11 cellular contexts compared by ENCODE assay signal in genomic region chr17:81049372-81049911, GRCh38. TPM values are rescaled to one million over a fixed set of nuclear protein-coding genes. Genes with fewer than 3 reads are reported as not detected.
DNase-seq lines count a peak whose midpoint lies in the region; ATAC-seq and TF ChIP-seq lines count a peak whose summit lies in the region.
"Had no signal": no experiment of that assay in that cellular context is flagged by ENCODE, and none has a peak within 500 bp of the region (broad histone marks: within the 10 kb centered on the region; RNA-seq: fewer than 3 reads in every experiment).

No MANE protein-coding gene starts in this region.

- peaks cover 19% of the 10 kb centered on the region for H3K27me3 Mint-ChIP-seq in activated naive CD4-positive, alpha-beta T cell treated with anti-CD3 and anti-CD28 coated beads, Interleukin-2, amount 10 ng/mL, durations not matched to agents 7 days and 5 days
- peaks cover 6% of the 10 kb centered on the region for H3K27me3 Mint-ChIP-seq in activated CD8-positive, alpha-beta T cell treated with anti-CD3 and anti-CD28 coated beads, Interleukin-2, amount 10 ng/mL, durations not matched to agents 7 days and 5 days (ENCODE audit: low read depth)

- peak overlapping the region; percentile 45 for H3K27ac Mint-ChIP-seq in activated naive CD4-positive, alpha-beta T cell treated with anti-CD3 and anti-CD28 coated beads, Interleukin-2, amount 10 ng/mL, durations not matched to agents 7 days and 5 days
- H3K27ac Mint-ChIP-seq in activated CD8-positive, alpha-beta T cell treated with anti-CD3 and anti-CD28 coated beads, Interleukin-2, amount 10 ng/mL, durations not matched to agents 7 days and 5 days, result peak overlapping the region; percentile 73

- no peaks in the 10 kb centered on the region for H3K9me3 ChIP-seq in transverse colon
- H3K9me3 ChIP-seq in HAP-1, result no peaks in the 10 kb centered on the region

- H3K4me1 ChIP-seq in transverse colon, result peaks cover 16 to 56% (median 43%) of the 10 kb centered on the region in 4 donors
- H3K4me1 ChIP-seq in HAP-1, result no peaks in the 10 kb centered on the region

- peaks cover 8% of the 10 kb centered on the region for H3K4me1 Mint-ChIP-seq in activated naive CD4-positive, alpha-beta T cell treated with anti-CD3 and anti-CD28 coated beads, Interleukin-2, amount 10 ng/mL, durations not matched to agents 7 days and 5 days
- H3K4me1 Mint-ChIP-seq in activated CD8-positive, alpha-beta T cell treated with anti-CD3 and anti-CD28 coated beads, Interleukin-2, amount 10 ng/mL, durations not matched to agents 7 days and 5 days (ENCODE audit: low read depth), result peaks cover 17% of the 10 kb centered on the region

- no peak for TF ChIP-seq CTCF in transverse colon (IDR thresholded peaks at IDR 0.05)

- H3K27ac ChIP-seq in layer of hippocampus (ENCODE audit: low read depth, low read length) (peak overlapping the region; percentile 13), transverse colon (peak overlapping the region; percentile 37 to 67 (median 51))
- H3K27ac ChIP-seq: cardiac muscle cell had no signal

- CTCF ChIA-PET in activated naive CD4-positive, alpha-beta T cell treated with anti-CD3 and anti-CD28 coated beads, Interleukin-2, amount 10 ng/mL, durations not matched to agents 7 days and 5 days (lab: Charles Lee), result interaction anchor here (1.1 to 1.7 kb wide), 3 partner anchors 8 to 45 kb away, joined by 3 read pairs; no protein-coding TSS in a partner anchor
- CTCF ChIA-PET in activated CD8-positive, alpha-beta T cell treated with anti-CD3 and anti-CD28 coated beads, Interleukin-2, amount 10 ng/mL, durations not matched to agents 7 days and 5 days (lab: Charles Lee), result interaction anchor here (0.8 to 1.5 kb wide), 10 partner anchors 10 to 119 kb away, joined by 3 to 6 read pairs (median 4); no protein-coding TSS in a partner anchor

- POLR2A ChIA-PET in activated CD8-positive, alpha-beta T cell treated with anti-CD3 and anti-CD28 coated beads, Interleukin-2, amount 10 ng/mL, durations not matched to agents 7 days and 5 days (lab: Charles Lee), result interaction anchor here (1.2 kb wide), 1 partner anchor 45 kb away, joined by 3 read pairs; no protein-coding TSS in a partner anchor

- TF ChIP-seq EP300 in transverse colon (IDR thresholded peaks at IDR 0.05; ENCODE audit: low read depth), result no peak

- in situ Hi-C loops in transverse colon (cut with MboI; ENCODE audit: low pct_ligation_motif_present in 1 of 4, low pct_unique_long_range_greater_than_20kb in 1 of 4, low sequenced_read_pairs in 3 of 4), result no loop called here
- in situ Hi-C loops in HAP-1 (cut with MboI; ENCODE audit: low sequenced_read_pairs), result no loop called here

- H3K27me3 ChIP-seq in layer of hippocampus (ENCODE audit: control insufficient read depth, insufficient read depth, low read length) (no peaks in the 10 kb centered on the region), transverse colon (no peaks in the 10 kb centered on the region), HAP-1 (ENCODE audit: low read depth) (no peaks in the 10 kb centered on the region)
- H3K27me3 ChIP-seq: cardiac muscle cell had no signal

- WGBS in transverse colon (ENCODE audit: low coverage in 1 of 2), 2 donors, result 54% methylated on average over 17 of the region's 17 CpGs; no CpG with 5 or more reads in 1 of the 2 donors

- peak; percentile 71 for ATAC-seq in activated CD8-positive, alpha-beta T cell treated with anti-CD3 and anti-CD28 coated beads, Interleukin-2, amount 10 ng/mL, durations not matched to agents 7 days and 5 days

- TF ChIP-seq POLR2A in transverse colon (IDR thresholded peaks at IDR 0.05), result no peak

- no peaks in the 10 kb centered on the region for H3K36me3 ChIP-seq in transverse colon
- H3K36me3 ChIP-seq in HAP-1 (replicated peaks), result no peaks in the 10 kb centered on the region
- H3K36me3 ChIP-seq: cardiac muscle cell had no signal

- no peaks in the 10 kb centered on the region for H3K9me3 Mint-ChIP-seq in activated naive CD4-positive, alpha-beta T cell treated with anti-CD3 and anti-CD28 coated beads, Interleukin-2, amount 10 ng/mL, durations not matched to agents 7 days and 5 days
- no peaks in the 10 kb centered on the region for H3K9me3 Mint-ChIP-seq in activated CD8-positive, alpha-beta T cell treated with anti-CD3 and anti-CD28 coated beads, Interleukin-2, amount 10 ng/mL, durations not matched to agents 7 days and 5 days (ENCODE audit: insufficient read depth)

- no peaks in the 10 kb centered on the region for H3K36me3 Mint-ChIP-seq in activated naive CD4-positive, alpha-beta T cell treated with anti-CD3 and anti-CD28 coated beads, Interleukin-2, amount 10 ng/mL, durations not matched to agents 7 days and 5 days
- no peaks in the 10 kb centered on the region for H3K36me3 Mint-ChIP-seq in activated CD8-positive, alpha-beta T cell treated with anti-CD3 and anti-CD28 coated beads, Interleukin-2, amount 10 ng/mL, durations not matched to agents 7 days and 5 days (ENCODE audit: low read depth)

- H3K4me3 ChIP-seq in transverse colon (no peak overlapping the region), HAP-1 (no peak overlapping the region)
- H3K4me3 ChIP-seq: cardiac muscle cell had no signal

- DNase-seq in activated naive CD4-positive, alpha-beta T cell treated with anti-CD3 and anti-CD28 coated beads, Interleukin-2, amount 10 ng/mL, durations not matched to agents 7 days and 5 days, result no peak
- no peak for DNase-seq in activated naive CD4-positive, alpha-beta T cell (lab: John Stamatoyannopoulos, UW)
- peak; percentile 51 for DNase-seq in activated CD8-positive, alpha-beta T cell treated with anti-CD3 and anti-CD28 coated beads, Interleukin-2, amount 10 ng/mL, durations not matched to agents 7 days and 5 days
- DNase-seq in transverse colon (no peak), HAP-1 (ENCODE audit: low spot score in 2 of 2) (no peak), AG08395 (ENCODE audit: low spot score) (no peak), NCI-H1048 (lab: John Stamatoyannopoulos, UW) (no peak)
- DNase-seq: NCI-H1417; stimulated activated CD4-positive, alpha-beta T cell treated with anti-CD3 and anti-CD28 coated beads, Interleukin-1b, Interleukin-23, amount 100 ng/mL, for 48 hours had no signal

- intact Hi-C loops in transverse colon (cut with DNase I; ENCODE audit: low total_unique reads), result no loop called here

- H3K4me3 Mint-ChIP-seq in activated naive CD4-positive, alpha-beta T cell treated with anti-CD3 and anti-CD28 coated beads, Interleukin-2, amount 10 ng/mL, durations not matched to agents 7 days and 5 days, result no peak overlapping the region
- peak overlapping the region; percentile 57 for H3K4me3 Mint-ChIP-seq in activated CD8-positive, alpha-beta T cell treated with anti-CD3 and anti-CD28 coated beads, Interleukin-2, amount 10 ng/mL, durations not matched to agents 7 days and 5 days

RNA-seq across cellular contexts. Expression of gene BAIAP2, which starts 14.5 kb away (rescaled TPM):
- total RNA-seq in activated CD8-positive, alpha-beta T cell treated with anti-CD3 and anti-CD28 coated beads, Interleukin-2, amount 10 ng/mL, durations not matched to agents 7 days and 5 days, result 1 to 10 TPM; 5.0 to 5.8 TPM
- total RNA-seq in transverse colon, result 10 to 100 TPM; 11.7 to 62.1 (median 39.6) TPM

RNA-seq across cellular contexts. Expression of gene CHMP6, which starts 57.8 kb away (rescaled TPM):
- 10 to 100 TPM; 32.4 to 35.5 TPM for total RNA-seq in activated CD8-positive, alpha-beta T cell treated with anti-CD3 and anti-CD28 coated beads, Interleukin-2, amount 10 ng/mL, durations not matched to agents 7 days and 5 days
- 100 to 1,000 TPM in 1 of 4 donors, 10 to 100 TPM in 3; 38.6 to 107 (median 41.7) TPM for total RNA-seq in transverse colon
